29 cellular contexts compared by ENCODE assay signal in genomic region chr15:41080144-41080543, GRCh38.
"Had no signal": no experiment of that assay in that cellular context is flagged by ENCODE, and none has a peak within 500 bp of the region (broad histone marks: within the 10 kb centered on the region; RNA-seq: fewer than 3 reads in every experiment).

No MANE protein-coding gene starts in this region.

- H3K27ac ChIP-seq: epithelial cell of prostate, hepatocyte, left ventricle myocardium inferior, uterus, VCaP had no signal

- H3K27ac Mint-ChIP-seq: activated CD4-positive, alpha-beta memory T cell treated with anti-CD3 and anti-CD28 coated beads for 36 hours; activated CD4-positive, alpha-beta T cell treated with anti-CD3 and anti-CD28 coated beads, Interleukin-2, amount 10 ng/mL, durations not matched to agents 24 days and 14 days; activated T-helper 1 cell treated with anti-CD3 and anti-CD28 coated beads, Interleukin-12 subunit alpha, Interleukin-12 subunit beta, Interleukin-2, Interleukin-4 antibody, amounts not matched to agents 30 ng/mL and 10 ng/mL and 1 ng/mL, durations not matched to agents 14 hours and 24 hours and 36 hours; dendritic cell treated with granulocyte-macrophage colony-stimulating factor and Interleukin-4, amounts not matched to agents 40 ng/mL and 50 ng/mL, for 4 days; mesothelial cell of epicardium; type B pancreatic cell had no signal

- H3K4me1 ChIP-seq: left ventricle myocardium inferior, uterus had no signal

- H3K4me2 ChIP-seq: hepatocyte had no signal

- H3K27me3 ChIP-seq: hepatocyte, uterus had no signal

- FAIRE-seq: frontal cortex, TTC549 had no signal

- H3K27me3 Mint-ChIP-seq: activated CD4-positive, alpha-beta memory T cell treated with anti-CD3 and anti-CD28 coated beads for 36 hours; activated CD4-positive, alpha-beta T cell treated with anti-CD3 and anti-CD28 coated beads, Interleukin-2, amount 10 ng/mL, durations not matched to agents 24 days and 14 days; activated naive CD4-positive, alpha-beta T cell treated with anti-CD3 and anti-CD28 coated beads, Interleukin-2, amount 50 U/mL, for 24 hours; activated naive CD8-positive, alpha-beta T cell treated with anti-CD3 and anti-CD28 coated beads, Interleukin-2, amount 50 U/mL, for 24 hours; dendritic cell treated with granulocyte-macrophage colony-stimulating factor and Interleukin-4, amounts not matched to agents 40 ng/mL and 50 ng/mL, for 4 days; naive thymus-derived CD4-positive, alpha-beta T cell; type B pancreatic cell had no signal

- H3K9me3 Mint-ChIP-seq: activated CD4-positive, alpha-beta memory T cell treated with anti-CD3 and anti-CD28 coated beads for 36 hours; activated CD4-positive, alpha-beta T cell treated with anti-CD3 and anti-CD28 coated beads, Interleukin-2, amount 10 ng/mL, durations not matched to agents 24 days and 14 days; activated naive CD4-positive, alpha-beta T cell treated with anti-CD3 and anti-CD28 coated beads, Interleukin-2, amount 50 U/mL, for 24 hours; activated naive CD8-positive, alpha-beta T cell treated with anti-CD3 and anti-CD28 coated beads, Interleukin-2, amount 50 U/mL, for 24 hours; activated T-helper 1 cell treated with anti-CD3 and anti-CD28 coated beads, Interleukin-12 subunit alpha, Interleukin-12 subunit beta, Interleukin-2, Interleukin-4 antibody, amounts not matched to agents 30 ng/mL and 10 ng/mL and 1 ng/mL, durations not matched to agents 14 hours and 24 hours and 36 hours; dendritic cell treated with granulocyte-macrophage colony-stimulating factor and Interleukin-4, amounts not matched to agents 40 ng/mL and 50 ng/mL, for 4 days; mesothelial cell of epicardium; naive thymus-derived CD4-positive, alpha-beta T cell; neural crest cell; type B pancreatic cell had no signal

- H3K4me1 Mint-ChIP-seq: activated CD4-positive, alpha-beta T cell treated with anti-CD3 and anti-CD28 coated beads, Interleukin-2, amount 10 ng/mL, durations not matched to agents 24 days and 14 days; activated naive CD4-positive, alpha-beta T cell treated with anti-CD3 and anti-CD28 coated beads, Interleukin-2, amount 50 U/mL, for 24 hours; mesothelial cell of epicardium; neural crest cell had no signal

- H3K36me3 ChIP-seq: uterus had no signal

- H3K4me3 ChIP-seq: hepatocyte, left ventricle myocardium inferior, uterus had no signal

- H3K4me3 Mint-ChIP-seq: activated CD4-positive, alpha-beta memory T cell treated with anti-CD3 and anti-CD28 coated beads for 36 hours; activated CD4-positive, alpha-beta T cell treated with anti-CD3 and anti-CD28 coated beads, Interleukin-2, amount 10 ng/mL, durations not matched to agents 24 days and 14 days; activated naive CD4-positive, alpha-beta T cell treated with anti-CD3 and anti-CD28 coated beads, Interleukin-2, amount 50 U/mL, for 24 hours; activated naive CD8-positive, alpha-beta T cell treated with anti-CD3 and anti-CD28 coated beads, Interleukin-2, amount 50 U/mL, for 24 hours; activated T-helper 1 cell treated with anti-CD3 and anti-CD28 coated beads, Interleukin-12 subunit alpha, Interleukin-12 subunit beta, Interleukin-2, Interleukin-4 antibody, amounts not matched to agents 30 ng/mL and 10 ng/mL and 1 ng/mL, durations not matched to agents 14 hours and 24 hours and 36 hours; dendritic cell treated with granulocyte-macrophage colony-stimulating factor and Interleukin-4, amounts not matched to agents 40 ng/mL and 50 ng/mL, for 4 days; mesothelial cell of epicardium; naive thymus-derived CD4-positive, alpha-beta T cell; neural crest cell; type B pancreatic cell had no signal

- H2AFZ ChIP-seq: hepatocyte had no signal

- DNase-seq: activated CD4-positive, alpha-beta memory T cell treated with anti-CD3 and anti-CD28 coated beads for 36 hours; activated CD4-positive, alpha-beta T cell treated with anti-CD3 and anti-CD28 coated beads, Interleukin-2, amount 10 ng/mL, durations not matched to agents 24 days and 14 days; activated CD4-positive, CD25-positive, alpha-beta regulatory T cell treated with anti-CD3 and anti-CD28 coated beads, Interleukin-2, amount 50 U/mL, for 72 hours; activated CD8-positive, alpha-beta memory T cell treated with anti-CD3 and anti-CD28 coated beads, Interleukin-2, amount 50 U/mL, for 4 hours; activated effector memory CD4-positive, alpha-beta T cell treated with anti-CD3 and anti-CD28 coated beads, Interleukin-2, amount 50 U/mL, for 16 hours; activated naive CD8-positive, alpha-beta T cell treated with anti-CD3 and anti-CD28 coated beads, Interleukin-2, amount 50 U/mL, for 24 hours; activated T-cell treated with anti-CD3 and anti-CD28 coated beads, Interleukin-2, amount 50 U/mL, for 1 hour; amygdala; central memory CD4-positive, alpha-beta T cell; glutamatergic neuron; islet precursor cell; left ventricle myocardium inferior; naive thymus-derived CD4-positive, alpha-beta T cell; occipital lobe; right cardiac atrium; stimulated activated naive CD8-positive, alpha-beta T cell treated with anti-CD3 and anti-CD28 coated beads, Interleukin-15, Interleukin-2, amounts not matched to agents 100 U/mL and 50 U/mL, for 24 hours; substantia nigra; uterus had no signal

- ATAC-seq: activated naive CD8-positive, alpha-beta T cell treated with anti-CD3 and anti-CD28 coated beads, Interleukin-2, amount 50 U/mL, for 24 hours; naive thymus-derived CD4-positive, alpha-beta T cell; right cardiac atrium; stimulated activated naive CD8-positive, alpha-beta T cell treated with anti-CD3 and anti-CD28 coated beads, Interleukin-15, Interleukin-2, amounts not matched to agents 100 U/mL and 50 U/mL, for 24 hours had no signal

- H3K9me3 ChIP-seq: left ventricle myocardium inferior, uterus had no signal
